Comparison of ENCODE assay signal across 15 cellular contexts in genomic region chr15:89325039-89325803, GRCh38.
"Had no signal": no experiment of that assay in that cellular context is flagged by ENCODE, and none has a peak within 500 bp of the region (broad histone marks: within the 10 kb centered on the region; RNA-seq: fewer than 3 reads in every experiment).

No MANE protein-coding gene starts in this region.

- H3K27ac Mint-ChIP-seq: memory B cell had no signal

- DNase-seq: activated CD4-positive, CD25-positive, alpha-beta regulatory T cell treated with anti-CD3 and anti-CD28 coated beads, Interleukin-2, amount 50 U/mL, for 72 hours; activated T-cell treated with anti-CD3 and anti-CD28 coated beads for 4 hours; central memory CD4-positive, alpha-beta T cell; cortex of kidney; effector CD8-positive, alpha-beta T cell; gastrocnemius medialis; heart right ventricle; left lung; nephron progenitor cell; psoas muscle; spleen; stimulated activated CD4-positive, alpha-beta T cell treated with anti-CD3 and anti-CD28 coated beads, Interleukin-1b, Interleukin-23, amount 100 ng/mL, for 48 hours; stimulated activated naive CD4-positive, alpha-beta T cell treated with Interleukin-2 at 50 U/mL for 16 hours had no signal

- ATAC-seq: gastrocnemius medialis, heart right ventricle, left lung, psoas muscle, sciatic nerve had no signal

- H3K9me3 Mint-ChIP-seq: memory B cell, nephron progenitor cell had no signal

- H3K27me3 Mint-ChIP-seq: memory B cell had no signal

- H3K4me3 Mint-ChIP-seq: memory B cell, nephron progenitor cell had no signal
